41 cellular contexts compared by ENCODE assay signal in genomic region chr10:133095586-133095985, GRCh38. TPM values are rescaled to one million over a fixed set of nuclear protein-coding genes. Genes with fewer than 3 reads are reported as not detected.
"Had no signal": no experiment of that assay in that cellular context is flagged by ENCODE, and none has a peak within 500 bp of the region (broad histone marks: within the 10 kb centered on the region; RNA-seq: fewer than 3 reads in every experiment).

No MANE protein-coding gene starts in this region.

- H3K27me3 ChIP-seq: ascending aorta, body of pancreas had no signal

- H3K27ac ChIP-seq: adrenal gland, ascending aorta, body of pancreas, brain microvascular endothelial cell, breast epithelium, cardiac muscle cell had no signal

- H3K4me3 Mint-ChIP-seq: activated naive CD4-positive, alpha-beta T cell treated with anti-CD3 and anti-CD28 coated beads for 36 hours; activated naive CD4-positive, alpha-beta T cell treated with anti-CD3 and anti-CD28 coated beads, Interleukin-2, amount 10 ng/mL, durations not matched to agents 7 days and 5 days; activated naive CD4-positive, alpha-beta T cell treated with anti-CD3 and anti-CD28 coated beads, Interleukin-2, amount 50 U/mL, for 24 hours; activated naive CD8-positive, alpha-beta T cell; activated naive CD8-positive, alpha-beta T cell treated with anti-CD3 and anti-CD28 coated beads for 36 hours; activated naive CD8-positive, alpha-beta T cell treated with anti-CD3 and anti-CD28 coated beads, Interleukin-2, amount 10 ng/mL, durations not matched to agents 7 days and 5 days; activated naive CD8-positive, alpha-beta T cell treated with anti-CD3 and anti-CD28 coated beads, Interleukin-2, amount 50 U/mL, for 24 hours; activated T-cell treated with anti-CD3 and anti-CD28 coated beads, Interleukin-2, amount 50 U/mL, for 24 hours; activated T-cell treated with anti-CD3 and anti-CD28 coated beads, Interleukin-2, amount 50 U/mL, for 4 hours; activated T-cell treated with anti-CD3 and anti-CD28 coated beads, Interleukin-2, amount 50 U/mL, for 72 hours; activated T-helper 1 cell treated with anti-CD3 and anti-CD28 coated beads, Interleukin-12 subunit alpha, Interleukin-12 subunit beta, Interleukin-2, Interleukin-4 antibody, amounts not matched to agents 30 ng/mL and 10 ng/mL and 1 ng/mL, durations not matched to agents 14 hours and 24 hours and 36 hours; activated T-helper 17 cell treated with anti-CD3 and anti-CD28 coated beads, Interleukin-2, amount 50 U/mL, for 72 hours; brain; central memory CD8-positive, alpha-beta T cell had no signal

- H3K4me1 Mint-ChIP-seq: activated naive CD4-positive, alpha-beta T cell treated with anti-CD3 and anti-CD28 coated beads, Interleukin-2, amount 10 ng/mL, durations not matched to agents 7 days and 5 days; activated naive CD4-positive, alpha-beta T cell treated with anti-CD3 and anti-CD28 coated beads, Interleukin-2, amount 50 U/mL, for 24 hours; activated naive CD8-positive, alpha-beta T cell treated with anti-CD3 and anti-CD28 coated beads for 36 hours; activated naive CD8-positive, alpha-beta T cell treated with anti-CD3 and anti-CD28 coated beads, Interleukin-2, amount 50 U/mL, for 24 hours; activated T-helper 17 cell treated with anti-CD3 and anti-CD28 coated beads, Interleukin-2, amount 50 U/mL, for 72 hours; central memory CD8-positive, alpha-beta T cell had no signal

- H3K4me1 ChIP-seq: adrenal gland, ascending aorta, breast epithelium had no signal

- H3K4me3 ChIP-seq: adrenal gland, ascending aorta, body of pancreas, breast epithelium, cardiac muscle cell had no signal

- DNase-seq: activated effector memory CD4-positive, alpha-beta T cell treated with anti-CD3 and anti-CD28 coated beads, Interleukin-2, amount 50 U/mL, for 16 hours; activated effector memory CD4-positive, alpha-beta T cell treated with Interleukin-2 at 50 U/mL for 16 hours; activated gamma-delta T cell; activated gamma-delta T cell treated with Interleukin-2 at 50 U/mL for 16 hours; activated naive CD4-positive, alpha-beta T cell; activated naive CD4-positive, alpha-beta T cell treated with anti-CD3 and anti-CD28 coated beads for 36 hours; activated naive CD4-positive, alpha-beta T cell treated with anti-CD3 and anti-CD28 coated beads, Interleukin-2, amount 10 ng/mL, durations not matched to agents 7 days and 5 days; activated naive CD4-positive, alpha-beta T cell treated with anti-CD3 and anti-CD28 coated beads, Interleukin-2, amount 50 U/mL, for 16 hours; activated naive CD4-positive, alpha-beta T cell treated with Interleukin-2 at 50 U/mL for 16 hours; activated naive CD8-positive, alpha-beta T cell treated with anti-CD3 and anti-CD28 coated beads for 36 hours; activated naive CD8-positive, alpha-beta T cell treated with anti-CD3 and anti-CD28 coated beads, Interleukin-2, amount 10 ng/mL, durations not matched to agents 7 days and 5 days; activated naive CD8-positive, alpha-beta T cell treated with anti-CD3 and anti-CD28 coated beads, Interleukin-2, amount 50 U/mL, for 24 hours; activated T-cell treated with anti-CD3 and anti-CD28 coated beads for 4 hours; activated T-cell treated with anti-CD3 and anti-CD28 coated beads, Interleukin-2, amount 50 U/mL, for 1 hour; activated T-cell treated with anti-CD3 and anti-CD28 coated beads, Interleukin-2, amount 50 U/mL, for 24 hours; activated T-cell treated with anti-CD3 and anti-CD28 coated beads, Interleukin-2, amount 50 U/mL, for 4 hours; activated T-cell treated with anti-CD3 and anti-CD28 coated beads, Interleukin-2, amount 50 U/mL, for 48 hours; activated T-cell treated with anti-CD3 and anti-CD28 coated beads, Interleukin-2, amount 50 U/mL, for 72 hours; adrenal gland; amniotic stem cell; amygdala; anterior cingulate cortex; body of pancreas; brain microvascular endothelial cell; caudate nucleus; central memory CD4-positive, alpha-beta T cell; cerebellar nuclear complex had no signal

- H3K9me3 Mint-ChIP-seq: activated naive CD4-positive, alpha-beta T cell treated with anti-CD3 and anti-CD28 coated beads for 36 hours; activated naive CD4-positive, alpha-beta T cell treated with anti-CD3 and anti-CD28 coated beads, Interleukin-2, amount 10 ng/mL, durations not matched to agents 7 days and 5 days; activated naive CD4-positive, alpha-beta T cell treated with anti-CD3 and anti-CD28 coated beads, Interleukin-2, amount 50 U/mL, for 24 hours; activated naive CD4-positive, alpha-beta T cell treated with anti-CD3 and anti-CD28 coated beads, Interleukin-2, amount 50 U/mL, for 72 hours; activated naive CD8-positive, alpha-beta T cell treated with anti-CD3 and anti-CD28 coated beads for 36 hours; activated naive CD8-positive, alpha-beta T cell treated with anti-CD3 and anti-CD28 coated beads, Interleukin-2, amount 10 ng/mL, durations not matched to agents 7 days and 5 days; activated naive CD8-positive, alpha-beta T cell treated with anti-CD3 and anti-CD28 coated beads, Interleukin-2, amount 50 U/mL, for 24 hours; activated T-cell treated with anti-CD3 and anti-CD28 coated beads, Interleukin-2, amount 50 U/mL, for 24 hours; activated T-cell treated with anti-CD3 and anti-CD28 coated beads, Interleukin-2, amount 50 U/mL, for 4 hours; activated T-cell treated with anti-CD3 and anti-CD28 coated beads, Interleukin-2, amount 50 U/mL, for 72 hours; activated T-helper 1 cell treated with anti-CD3 and anti-CD28 coated beads, Interleukin-12 subunit alpha, Interleukin-12 subunit beta, Interleukin-2, Interleukin-4 antibody, amounts not matched to agents 30 ng/mL and 10 ng/mL and 1 ng/mL, durations not matched to agents 14 hours and 24 hours and 36 hours; activated T-helper 17 cell treated with anti-CD3 and anti-CD28 coated beads, Interleukin-2, amount 50 U/mL, for 72 hours; activated T-helper 2 cell treated with anti-CD3 and anti-CD28 coated beads, Interferon-gamma antibody, Interleukin-2, Interleukin-4, amounts not matched to agents 10 μg/mL and 5 μg/mL and 100 μg/mL, durations not matched to agents 14 hours and 24 hours and 36 hours; brain; central memory CD8-positive, alpha-beta T cell had no signal

- H3K27ac Mint-ChIP-seq: activated naive CD4-positive, alpha-beta T cell treated with anti-CD3 and anti-CD28 coated beads for 36 hours; activated naive CD4-positive, alpha-beta T cell treated with anti-CD3 and anti-CD28 coated beads, Interleukin-2, amount 10 ng/mL, durations not matched to agents 7 days and 5 days; activated naive CD4-positive, alpha-beta T cell treated with anti-CD3 and anti-CD28 coated beads, Interleukin-2, amount 50 U/mL, for 24 hours; activated naive CD4-positive, alpha-beta T cell treated with anti-CD3 and anti-CD28 coated beads, Interleukin-2, amount 50 U/mL, for 72 hours; activated naive CD8-positive, alpha-beta T cell; activated naive CD8-positive, alpha-beta T cell treated with anti-CD3 and anti-CD28 coated beads for 36 hours; activated naive CD8-positive, alpha-beta T cell treated with anti-CD3 and anti-CD28 coated beads, Interleukin-2, amount 10 ng/mL, durations not matched to agents 7 days and 5 days; activated naive CD8-positive, alpha-beta T cell treated with anti-CD3 and anti-CD28 coated beads, Interleukin-2, amount 50 U/mL, for 24 hours; activated T-cell treated with anti-CD3 and anti-CD28 coated beads, Interleukin-2, amount 50 U/mL, for 24 hours; activated T-cell treated with anti-CD3 and anti-CD28 coated beads, Interleukin-2, amount 50 U/mL, for 72 hours; activated T-helper 1 cell treated with anti-CD3 and anti-CD28 coated beads, Interleukin-12 subunit alpha, Interleukin-12 subunit beta, Interleukin-2, Interleukin-4 antibody, amounts not matched to agents 30 ng/mL and 10 ng/mL and 1 ng/mL, durations not matched to agents 14 hours and 24 hours and 36 hours; activated T-helper 17 cell treated with anti-CD3 and anti-CD28 coated beads, Interleukin-2, amount 50 U/mL, for 72 hours; activated T-helper 2 cell treated with anti-CD3 and anti-CD28 coated beads, Interferon-gamma antibody, Interleukin-2, Interleukin-4, amounts not matched to agents 10 μg/mL and 5 μg/mL and 100 μg/mL, durations not matched to agents 14 hours and 24 hours and 36 hours; brain had no signal

- H3K36me3 ChIP-seq: adrenal gland, ascending aorta, brain microvascular endothelial cell, breast epithelium, cardiac muscle cell had no signal

- H3K9me3 ChIP-seq: adrenal gland, ascending aorta, body of pancreas, breast epithelium had no signal

- FAIRE-seq: astrocyte, bronchial epithelial cell had no signal

- H3K36me3 Mint-ChIP-seq: activated naive CD4-positive, alpha-beta T cell treated with anti-CD3 and anti-CD28 coated beads, Interleukin-2, amount 10 ng/mL, durations not matched to agents 7 days and 5 days; activated naive CD4-positive, alpha-beta T cell treated with anti-CD3 and anti-CD28 coated beads, Interleukin-2, amount 50 U/mL, for 24 hours; activated naive CD4-positive, alpha-beta T cell treated with anti-CD3 and anti-CD28 coated beads, Interleukin-2, amount 50 U/mL, for 72 hours; activated naive CD8-positive, alpha-beta T cell; activated naive CD8-positive, alpha-beta T cell treated with anti-CD3 and anti-CD28 coated beads for 36 hours; activated naive CD8-positive, alpha-beta T cell treated with anti-CD3 and anti-CD28 coated beads, Interleukin-2, amount 10 ng/mL, durations not matched to agents 7 days and 5 days had no signal

- ATAC-seq: activated naive CD4-positive, alpha-beta T cell treated with anti-CD3 and anti-CD28 coated beads, Interleukin-2, amount 50 U/mL, for 72 hours; activated naive CD8-positive, alpha-beta T cell treated with anti-CD3 and anti-CD28 coated beads, Interleukin-2, amount 50 U/mL, for 24 hours; activated T-cell treated with anti-CD3 and anti-CD28 coated beads, Interleukin-2, amount 50 U/mL, for 4 hours; activated T-cell treated with anti-CD3 and anti-CD28 coated beads, Interleukin-2, amount 50 U/mL, for 72 hours; activated T-helper 17 cell treated with anti-CD3 and anti-CD28 coated beads, Interleukin-2, amount 50 U/mL, for 72 hours; body of pancreas had no signal

- H3K27me3 Mint-ChIP-seq: activated naive CD8-positive, alpha-beta T cell treated with anti-CD3 and anti-CD28 coated beads, Interleukin-2, amount 10 ng/mL, durations not matched to agents 7 days and 5 days; brain had no signal

RNA-seq across cellular contexts. Expression of gene ADGRA1, which starts 7.9 kb away (rescaled TPM):
- total RNA-seq: activated naive CD4-positive, alpha-beta T cell treated with anti-CD3 and anti-CD28 coated beads for 36 hours; activated naive CD4-positive, alpha-beta T cell treated with anti-CD3 and anti-CD28 coated beads, Interleukin-2, amount 50 U/mL, for 72 hours; activated naive CD8-positive, alpha-beta T cell treated with anti-CD3 and anti-CD28 coated beads for 36 hours; activated naive CD8-positive, alpha-beta T cell treated with anti-CD3 and anti-CD28 coated beads, Interleukin-2, amount 10 ng/mL, durations not matched to agents 7 days and 5 days; activated T-cell treated with anti-CD3 and anti-CD28 coated beads, Interleukin-2, amount 50 U/mL, for 4 hours; activated T-cell treated with anti-CD3 and anti-CD28 coated beads, Interleukin-2, amount 50 U/mL, for 72 hours; activated T-helper 1 cell treated with anti-CD3 and anti-CD28 coated beads, Interleukin-12 subunit alpha, Interleukin-12 subunit beta, Interleukin-2, Interleukin-4 antibody, amounts not matched to agents 30 ng/mL and 10 ng/mL and 1 ng/mL, durations not matched to agents 14 hours and 24 hours and 36 hours; activated T-helper 17 cell treated with anti-CD3 and anti-CD28 coated beads, Interleukin-2, amount 50 U/mL, for 72 hours; activated T-helper 2 cell treated with anti-CD3 and anti-CD28 coated beads, Interferon-gamma antibody, Interleukin-2, Interleukin-4, amounts not matched to agents 10 μg/mL and 5 μg/mL and 100 μg/mL, durations not matched to agents 14 hours and 24 hours and 36 hours; ascending aorta; astrocyte; bronchial epithelial cell; chondrocyte had no signal
